Comparison of ENCODE assay signal across 20 cellular contexts in genomic region chr1:30132602-30133271, GRCh38.
"Had no signal": no experiment of that assay in that cellular context is flagged by ENCODE, and none has a peak within 500 bp of the region (broad histone marks: within the 10 kb centered on the region; RNA-seq: fewer than 3 reads in every experiment).

No MANE protein-coding gene starts in this region.

- ATAC-seq: naive thymus-derived CD8-positive, alpha-beta T cell; stimulated activated memory B cell treated with anti-CD40 and anti-IgM and Interleukin-4, amounts not matched to agents 10 μg/mL and 1 μg/mL and 100 μg/mL, for 72 hours; stimulated activated naive CD8-positive, alpha-beta T cell treated with anti-CD3 and anti-CD28 coated beads, Interleukin-15, amount 100 ng/mL, for 72 hours had no signal

- H3K9me3 ChIP-seq: neutrophil, right atrium auricular region, right lobe of liver, uterus had no signal

- H3K27ac ChIP-seq: hepatocyte, left ventricle myocardium inferior, right atrium auricular region, right lobe of liver, tibial nerve, uterus had no signal

- H3K36me3 ChIP-seq: left ventricle myocardium inferior, neutrophil, right atrium auricular region, right lobe of liver, tibial nerve, uterus had no signal

- DNase-seq: left ventricle myocardium inferior; mesendoderm; naive thymus-derived CD8-positive, alpha-beta T cell; occipital lobe; right lobe of liver; stimulated activated CD4-positive, alpha-beta T cell treated with anti-CD3 and anti-CD28 coated beads, Interleukin-1b, Interleukin-23, amount 100 ng/mL, for 48 hours; stimulated activated CD4-positive, alpha-beta T cell treated with anti-CD3 and anti-CD28 coated beads, Interleukin-2, amount 100 ng/mL, for 48 hours; stimulated activated CD4-positive, alpha-beta T cell treated with anti-CD3 and anti-CD28 coated beads, Interleukin-4, amount 100 ng/mL, for 4 hours; stimulated activated CD8-positive, alpha-beta memory T cell treated with anti-CD3 and anti-CD28 coated beads, Interleukin-4, amount 100 ng/mL, for 48 hours; stimulated activated naive CD4-positive, alpha-beta T cell treated with Interleukin-2 at 50 U/mL for 16 hours; stimulated activated naive CD8-positive, alpha-beta T cell treated with anti-CD3 and anti-CD28 coated beads, Interleukin-15, amount 100 ng/mL, for 72 hours; substantia nigra; uterus had no signal

- H3K4me3 ChIP-seq: hepatocyte, left ventricle myocardium inferior, lung, right atrium auricular region, right lobe of liver, smooth muscle cell, tibial nerve, uterus had no signal

- H3K4me1 ChIP-seq: right lobe of liver, tibial nerve, uterus had no signal

- H3K27me3 ChIP-seq: right atrium auricular region, right lobe of liver, tibial nerve, uterus had no signal
